30 cellular contexts compared by ENCODE assay signal in genomic region chr4:132498215-132498614, GRCh38.
"Had no signal": no experiment of that assay in that cellular context is flagged by ENCODE, and none has a peak within 500 bp of the region (broad histone marks: within the 10 kb centered on the region; RNA-seq: fewer than 3 reads in every experiment).

No MANE protein-coding gene starts in this region.

- H3K9me3 Mint-ChIP-seq: nephron progenitor cell, neural crest cell, type B pancreatic cell had no signal

- H3K36me3 Mint-ChIP-seq: naive thymus-derived CD8-positive, alpha-beta T cell; natural killer cell treated with Interleukin-12 subunit alpha and Interleukin-12 subunit beta and Interleukin-15 and Interleukin-18, amount 100 ng/mL, for 72 hours; stimulated activated memory B cell treated with anti-CD40 and anti-IgM and Interleukin-4, amounts not matched to agents 10 μg/mL and 1 μg/mL and 100 μg/mL, for 72 hours; type B pancreatic cell had no signal

- ATAC-seq: naive thymus-derived CD8-positive, alpha-beta T cell; natural killer cell treated with Interleukin-12 subunit alpha and Interleukin-12 subunit beta and Interleukin-15 and Interleukin-18, amount 100 ng/mL, for 72 hours; psoas muscle; right cardiac atrium; right lobe of liver; stimulated activated memory B cell treated with anti-CD40 and anti-IgM and Interleukin-4, amounts not matched to agents 10 μg/mL and 1 μg/mL and 100 μg/mL, for 72 hours; stimulated activated naive CD8-positive, alpha-beta T cell treated with anti-CD3 and anti-CD28 coated beads, Interleukin-15, amount 100 ng/mL, for 72 hours; stimulated activated naive CD8-positive, alpha-beta T cell treated with anti-CD3 and anti-CD28 coated beads, Interleukin-15, Interleukin-2, amounts not matched to agents 100 U/mL and 50 U/mL, for 24 hours; upper lobe of right lung had no signal

- H3K4me1 Mint-ChIP-seq: naive thymus-derived CD8-positive, alpha-beta T cell; nephron progenitor cell; neural crest cell; stimulated activated memory B cell treated with anti-CD40 and anti-IgM and Interleukin-4, amounts not matched to agents 10 μg/mL and 1 μg/mL and 100 μg/mL, for 72 hours; stimulated activated naive CD8-positive, alpha-beta T cell treated with anti-CD3 and anti-CD28 coated beads, Interleukin-15, amount 100 ng/mL, for 72 hours had no signal

- H2AFZ ChIP-seq: parathyroid adenoma had no signal

- H3K36me3 ChIP-seq: neutrophil, right lobe of liver, sigmoid colon, suprapubic skin, tibial artery, transverse colon, upper lobe of right lung, uterus had no signal

- H3K27ac ChIP-seq: neutrophil, parathyroid adenoma, psoas muscle, right lobe of liver, sigmoid colon, suprapubic skin, testis, tibial artery, transverse colon, upper lobe of right lung, uterus had no signal

- H3K27me3 Mint-ChIP-seq: naive thymus-derived CD8-positive, alpha-beta T cell; natural killer cell treated with Interleukin-12 subunit alpha and Interleukin-12 subunit beta and Interleukin-15 and Interleukin-18, amount 100 ng/mL, for 72 hours; progenitor cell of endocrine pancreas; stimulated activated memory B cell treated with anti-CD40 and anti-IgM and Interleukin-4, amounts not matched to agents 10 μg/mL and 1 μg/mL and 100 μg/mL, for 72 hours; stimulated activated naive CD8-positive, alpha-beta T cell treated with anti-CD3 and anti-CD28 coated beads, Interleukin-15, amount 100 ng/mL, for 72 hours; type B pancreatic cell had no signal

- H3K79me2 ChIP-seq: parathyroid adenoma had no signal

- H3K4me3 Mint-ChIP-seq: naive thymus-derived CD8-positive, alpha-beta T cell; natural killer cell treated with Interleukin-12 subunit alpha and Interleukin-12 subunit beta and Interleukin-15 and Interleukin-18, amount 100 ng/mL, for 72 hours; nephron progenitor cell; neural crest cell; stimulated activated memory B cell treated with anti-CD40 and anti-IgM and Interleukin-4, amounts not matched to agents 10 μg/mL and 1 μg/mL and 100 μg/mL, for 72 hours; stimulated activated naive CD8-positive, alpha-beta T cell treated with anti-CD3 and anti-CD28 coated beads, Interleukin-15, amount 100 ng/mL, for 72 hours; type B pancreatic cell had no signal

- H3K27ac Mint-ChIP-seq: naive thymus-derived CD8-positive, alpha-beta T cell; natural killer cell treated with Interleukin-12 subunit alpha and Interleukin-12 subunit beta and Interleukin-15 and Interleukin-18, amount 100 ng/mL, for 72 hours; nephron progenitor cell; progenitor cell of endocrine pancreas; stimulated activated memory B cell treated with anti-CD40 and anti-IgM and Interleukin-4, amounts not matched to agents 10 μg/mL and 1 μg/mL and 100 μg/mL, for 72 hours; stimulated activated naive CD8-positive, alpha-beta T cell treated with anti-CD3 and anti-CD28 coated beads, Interleukin-15, amount 100 ng/mL, for 72 hours; type B pancreatic cell had no signal

- H3K27me3 ChIP-seq: neutrophil, right lobe of liver, sigmoid colon, suprapubic skin, testis, tibial artery, transverse colon, upper lobe of right lung, uterus had no signal

- H3K4me1 ChIP-seq: parathyroid adenoma, psoas muscle, right lobe of liver, sigmoid colon, suprapubic skin, testis, tibial artery, transverse colon, upper lobe of right lung, uterus had no signal

- H3K9me3 ChIP-seq: neutrophil, psoas muscle, right lobe of liver, sigmoid colon, suprapubic skin, testis, tibial artery, transverse colon, upper lobe of right lung, uterus had no signal

- H3K9ac ChIP-seq: parathyroid adenoma had no signal

- DNase-seq: naive thymus-derived CD8-positive, alpha-beta T cell; nephron progenitor cell; nucleus accumbens; posterior cingulate gyrus; psoas muscle; right cardiac atrium; right lobe of liver; sigmoid colon; small intestine; stimulated activated CD4-positive, alpha-beta T cell treated with anti-CD3 and anti-CD28 coated beads, Interleukin-1b, Interleukin-23, amount 100 ng/mL, for 48 hours; stimulated activated CD4-positive, alpha-beta T cell treated with anti-CD3 and anti-CD28 coated beads, Interleukin-4, amount 100 ng/mL, for 1 hour; stimulated activated CD4-positive, alpha-beta T cell treated with anti-CD3 and anti-CD28 coated beads, Interleukin-4, amount 100 ng/mL, for 4 hours; stimulated activated CD8-positive, alpha-beta memory T cell treated with anti-CD3 and anti-CD28 coated beads, Interleukin-4, amount 100 ng/mL, for 48 hours; stimulated activated naive CD4-positive, alpha-beta T cell; stimulated activated naive CD8-positive, alpha-beta T cell treated with anti-CD3 and anti-CD28 coated beads, Interleukin-15, amount 100 ng/mL, for 72 hours; stimulated activated naive CD8-positive, alpha-beta T cell treated with anti-CD3 and anti-CD28 coated beads, Interleukin-15, Interleukin-2, amounts not matched to agents 100 U/mL and 50 U/mL, for 24 hours; substantia nigra; testis; tibial artery; transverse colon; upper lobe of right lung; uterus had no signal

- FAIRE-seq: small intestine had no signal

- H3K4me3 ChIP-seq: psoas muscle, right lobe of liver, sigmoid colon, suprapubic skin, testis, tibial artery, transverse colon, upper lobe of right lung, uterus had no signal
